10 cellular contexts compared by ENCODE assay signal in the genomic region with DNA sequence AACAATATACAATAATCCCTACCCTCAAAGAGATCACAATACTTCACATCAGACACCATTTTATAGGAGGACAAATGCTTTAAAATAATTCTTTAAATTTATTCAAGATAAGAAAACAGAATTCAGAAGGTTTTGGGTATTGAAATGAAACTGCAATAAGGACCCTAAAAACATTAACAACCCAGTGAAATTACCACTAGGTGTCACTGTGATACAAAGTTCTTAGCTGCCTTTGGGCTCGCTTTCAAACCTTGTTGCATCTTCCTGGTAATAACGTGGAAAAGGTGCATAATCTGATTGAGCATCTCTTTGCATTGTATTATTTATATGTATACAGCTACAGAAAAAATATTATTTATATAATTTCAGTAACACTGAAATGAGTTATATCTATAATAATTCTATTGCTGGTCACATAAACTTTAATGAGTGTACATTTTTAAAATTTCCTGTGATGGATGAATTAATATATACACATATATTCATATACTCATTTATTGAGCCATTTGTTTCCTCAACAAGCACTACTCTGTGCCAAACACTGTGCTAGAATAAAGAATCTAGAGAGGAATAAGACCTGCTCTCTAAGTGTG.
A peak's percentile ranks its signal among the peaks of the same experiment; 100 is the strongest.
DNase-seq lines count a peak whose midpoint lies in the region; ATAC-seq, FAIRE-seq and TF ChIP-seq lines count a peak whose summit lies in the region.
"Had no signal": no experiment of that assay in that cellular context is flagged by ENCODE, and none has a peak within 500 bp of the region (broad histone marks: within the 10 kb centered on the region; RNA-seq: fewer than 3 reads in every experiment).

No MANE protein-coding gene starts in this region.

- peaks cover 2% of the 10 kb centered on the region for H3K36me3 Mint-ChIP-seq in endodermal cell (ENCODE audit: low read depth)

- BruUV-seq in PC-3 (replicated peaks; lab: Mats Ljungman, UMichigan), result no TSS peak

- H3K9me3 ChIP-seq in PC-3 (ENCODE audit: low read length), result no peaks in the 10 kb centered on the region
- H3K9me3 ChIP-seq in endodermal cell (ENCODE audit: control insufficient read depth, low read length), result no peaks in the 10 kb centered on the region

- FAIRE-seq in GM12891 (lab: Jason Lieb, UNC), result no peak

- no peak overlapping the region for H2AFZ ChIP-seq in PC-3 (ENCODE audit: low read length)

- ATAC-seq in PC-3, result peak; percentile 70
- no peak for ATAC-seq in GM18867 (IDR thresholded peaks at IDR 0.05; ENCODE audit: unreplicated experiment)

- 20% methylated on average over 1 of the region's 2 CpGs; no CpG with 5 or more reads in 1 of the 2 experiments for WGBS in endodermal cell (ENCODE audit: insufficient coverage in 1 of 2, insufficient read length in 1 of 2), 2 experiments

- no peak overlapping the region for H3K27ac Mint-ChIP-seq in endodermal cell
- H3K27ac Mint-ChIP-seq: activated naive CD8-positive, alpha-beta T cell; CD8-positive, alpha-beta memory T cell had no signal

- H3K9me2 ChIP-seq in PC-3 (replicated peaks; ENCODE audit: low read length), result no peaks in the 10 kb centered on the region

- H3K4me1 Mint-ChIP-seq in endodermal cell, result no peaks in the 10 kb centered on the region

- H4K20me1 ChIP-seq in PC-3 (ENCODE audit: low read length), result no peaks in the 10 kb centered on the region; the same call in 1 of the 2 replicates

- H3K9me3 Mint-ChIP-seq in endodermal cell, result no peaks in the 10 kb centered on the region
- H3K9me3 Mint-ChIP-seq: CD8-positive, alpha-beta memory T cell had no signal

- CTCF ChIA-PET in PC-3 (lab: Charles Lee), result interaction anchor here (0.5 to 2.0 kb wide), 7 partner anchors 98 to 664 kb away, joined by 3 to 6 read pairs (median 5); no protein-coding TSS in a partner anchor

- H3K27me3 ChIP-seq in PC-3 (ENCODE audit: low read length), result no peaks in the 10 kb centered on the region
- no peaks in the 10 kb centered on the region for H3K27me3 ChIP-seq in endodermal cell (ENCODE audit: control insufficient read depth, insufficient read depth, low read length, poor library complexity, severe bottlenecking)

- TF ChIP-seq POLR2A in GM12891 (IDR thresholded peaks at IDR 0.05; ENCODE audit: low read depth, low read length), result no peak

- no peak overlapping the region for H3K4me3 Mint-ChIP-seq in endodermal cell
- H3K4me3 Mint-ChIP-seq: activated naive CD8-positive, alpha-beta T cell; CD8-positive, alpha-beta memory T cell had no signal

- POLR2A ChIA-PET in PC-3 (lab: Charles Lee; ENCODE audit: unreplicated experiment), result interaction anchor here (0.7 kb wide), 1 partner anchor 195 kb away, joined by 4 read pairs; no protein-coding TSS in a partner anchor

- H3K4me2 ChIP-seq in PC-3 (ENCODE audit: low read length), result no peak overlapping the region

- intact Hi-C loops in PC-3 (cut with micrococcal nuclease), result loop anchor here (1.0 to 5.0 kb wide), 5 partner anchors 98 to 414 kb away; no protein-coding TSS in a partner anchor

- H3K79me2 ChIP-seq in PC-3 (ENCODE audit: low read length), result peaks cover 18% of the 10 kb centered on the region

- H3F3A ChIP-seq in PC-3 (ENCODE audit: low read length, unreplicated experiment), result no peaks in the 10 kb centered on the region

- H3K27ac ChIP-seq in PC-3 (ENCODE audit: low read length), result no peak overlapping the region
- no peak overlapping the region for H3K27ac ChIP-seq in endodermal cell (ENCODE audit: low read depth, low read length)

- peak; percentile 14 for DNase-seq in SKM-1 treated with dmso at 0.1 percent for 144 hours (lab: John Stamatoyannopoulos, UW; ENCODE audit: unreplicated experiment)
- no peak for DNase-seq in SKM-1 (lab: John Stamatoyannopoulos, UW; ENCODE audit: unreplicated experiment)
- DNase-seq in Kasumi-1 (lab: John Stamatoyannopoulos, UW), result peak; percentile 65 to 77
- peak; percentile 77 for DNase-seq in PC-3
- DNase-seq in endodermal cell, result no peak
- peak; percentile 75 for DNase-seq in myocyte (ENCODE audit: low read depth)
- DNase-seq in GM12891 (ENCODE audit: insufficient read length, low spot score), result no peak

- peak; percentile 83 for TF ChIP-seq CTCF in PC-3 (conservative IDR thresholded peaks at IDR 0.05; ENCODE audit: low read depth, low read length)
- TF ChIP-seq CTCF in endodermal cell (conservative IDR thresholded peaks at IDR 0.05), result peak; percentile 89

- H3K4me3 ChIP-seq in PC-3 (ENCODE audit: low read length) (no peak overlapping the region), endodermal cell (ENCODE audit: low read length) (no peak overlapping the region)

- H3K36me3 ChIP-seq in PC-3 (ENCODE audit: low read depth, low read length) (no peaks in the 10 kb centered on the region; the same call in 1 of the 2 replicates), endodermal cell (ENCODE audit: control insufficient read depth, insufficient read depth, low read length) (peaks cover 7% of the 10 kb centered on the region)

- H3K4me1 ChIP-seq in PC-3 (ENCODE audit: insufficient read depth, low read length) (no peaks in the 10 kb centered on the region), endodermal cell (ENCODE audit: control insufficient read depth, insufficient read depth, low read length) (no peaks in the 10 kb centered on the region)

- H3K9ac ChIP-seq in PC-3 (ENCODE audit: low read length) (no peak overlapping the region), endodermal cell (ENCODE audit: extremely low read depth, low read length, poor library complexity, severe bottlenecking) (no peak overlapping the region)

- no peaks in the 10 kb centered on the region for H3K27me3 Mint-ChIP-seq in endodermal cell (ENCODE audit: insufficient read depth)
- H3K27me3 Mint-ChIP-seq: activated naive CD8-positive, alpha-beta T cell; CD8-positive, alpha-beta memory T cell had no signal

TF ChIP-seq in GM12891, 5 proteins besides CTCF, POLR2A, EP300 and RAD21:
- TF ChIP-seq TAF1 (IDR thresholded peaks at IDR 0.05; ENCODE audit: low read depth, low read length) (no peak), PAX5 (IDR thresholded peaks at IDR 0.05; ENCODE audit: insufficient read depth, low read length, severe bottlenecking) (no peak), POLR2AphosphoS5 (IDR thresholded peaks at IDR 0.05; ENCODE audit: low read depth, low read length) (no peak), SPI1 (IDR thresholded peaks at IDR 0.05; ENCODE audit: low read depth, low read length) (no peak), POU2F2 (IDR thresholded peaks at IDR 0.05; ENCODE audit: low read depth, low read length) (no peak)

Comparison
In these comparisons a context has a peak if more than half of its experiments do, and no peak if none do; other contexts are left out.
1. DNase-seq: peak in SKM-1 treated with dmso at 0.1 percent for 144 hours (single experiment), Kasumi-1 (2 of 2), PC-3 (single experiment) and myocyte (single experiment); none in SKM-1 (single experiment), endodermal cell (single experiment) and GM12891 (single experiment).